In the genomic region with DNA sequence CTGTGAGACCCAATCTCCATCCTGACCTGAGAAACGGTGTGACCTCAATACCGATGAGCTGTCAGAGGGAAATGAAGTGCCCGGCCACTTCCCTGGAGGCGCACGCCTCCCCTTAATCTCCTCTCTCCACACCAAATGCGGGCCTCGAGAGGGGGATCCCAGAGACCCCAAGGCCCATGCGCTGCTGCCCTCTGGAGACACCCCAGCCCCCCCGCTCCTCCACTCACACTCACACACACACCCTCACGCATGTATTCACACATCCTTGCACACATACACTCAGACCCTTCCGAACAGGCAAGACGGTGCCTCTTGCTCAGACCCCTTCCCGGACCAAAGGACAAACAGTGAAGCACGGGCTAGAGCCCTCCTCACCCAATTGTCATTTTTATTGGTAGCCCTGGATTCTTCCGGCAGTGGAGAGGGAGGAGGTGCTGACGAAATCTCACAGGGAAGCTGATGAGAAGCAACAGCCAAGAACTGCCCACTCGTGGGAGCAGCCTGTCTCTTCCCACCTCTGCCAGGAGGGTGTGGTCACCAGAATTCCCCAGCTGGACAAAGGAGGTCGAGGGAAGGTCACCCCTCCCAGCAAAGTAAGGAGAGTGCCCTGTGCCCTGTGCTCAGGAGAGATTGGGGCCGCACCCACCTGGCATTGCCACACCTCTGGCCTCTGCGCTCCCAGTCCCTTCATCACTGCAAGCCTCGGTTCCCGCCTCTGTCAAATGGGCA, we compare ENCODE assay signal across 18 cellular contexts.
DNase-seq lines count a peak whose midpoint lies in the region; ATAC-seq and TF ChIP-seq lines count a peak whose summit lies in the region.
"Had no signal": no experiment of that assay in that cellular context is flagged by ENCODE, and none has a peak within 500 bp of the region (broad histone marks: within the 10 kb centered on the region; RNA-seq: fewer than 3 reads in every experiment).

No MANE protein-coding gene starts in this region.

- TF ChIP-seq CTCF in body of pancreas (IDR thresholded peaks at IDR 0.05) (no peak), heart right ventricle (IDR thresholded peaks at IDR 0.05) (no peak)

- H3K9me3 ChIP-seq in body of pancreas = no peaks in the 10 kb centered on the region
- no peaks in the 10 kb centered on the region for H3K9me3 ChIP-seq in heart right ventricle
- H3K9me3 ChIP-seq: adrenal gland had no signal

- no peak overlapping the region for H3K4me3 ChIP-seq in body of pancreas
- H3K4me3 ChIP-seq in heart right ventricle = no peak overlapping the region
- H3K4me3 ChIP-seq: adrenal gland had no signal

- ATAC-seq in body of pancreas (peak; percentile 18), heart right ventricle (peak; percentile 32 to 86 (median 73)), sciatic nerve (peak; percentile 83), HG03139 (IDR thresholded peaks at IDR 0.05; ENCODE audit: unreplicated experiment) (no peak), GM18502 (IDR thresholded peaks at IDR 0.05; ENCODE audit: poor library complexity, unreplicated experiment) (no peak)
- ATAC-seq: activated T-helper 17 cell treated with anti-CD3 and anti-CD28 coated beads, Interleukin-2, amount 50 U/mL, for 72 hours; T-helper 17 cell had no signal

- no peak overlapping the region for H3K27ac ChIP-seq in body of pancreas
- H3K27ac ChIP-seq in heart right ventricle = peak overlapping the region in 7 of 10 donors; percentile 8 to 59 (median 53)

- H3K36me3 ChIP-seq in body of pancreas (replicated peaks in 1 of 2; ENCODE audit: insufficient read depth in 1 of 2, low read depth in 2 of 2) (no peaks in the 10 kb centered on the region), heart right ventricle (no peaks in the 10 kb centered on the region)
- H3K36me3 ChIP-seq: adrenal gland had no signal

- 53 to 59% methylated on average over 21 to 22 of the region's 22 CpGs for WGBS in body of pancreas, 2 donors
- 68 to 73% methylated on average over 22 of the region's 22 CpGs for WGBS in heart right ventricle, 2 donors

- H3K4me1 ChIP-seq in body of pancreas (no peaks in the 10 kb centered on the region), heart right ventricle (peaks cover 4 to 39% (median 12%) of the 10 kb centered on the region in 9 donors)
- H3K4me1 ChIP-seq: adrenal gland had no signal

- intact Hi-C loops in body of pancreas (cut with DNase I) (no loop called here), heart right ventricle (cut with DNase I) (loop anchor here in 2 of 10 donors (5.0 to 10.0 kb wide), 2 partner anchors 135 to 278 kb away; partner anchors contain the start of gene TNRC6C (in 1 of the 2)), sciatic nerve (cut with DNase I) (no loop called here)

- TF ChIP-seq POLR2A in body of pancreas (IDR thresholded peaks at IDR 0.05) = no peak

- no peaks in the 10 kb centered on the region for H3K27me3 ChIP-seq in body of pancreas
- no peaks in the 10 kb centered on the region for H3K27me3 ChIP-seq in heart right ventricle
- H3K27me3 ChIP-seq: adrenal gland had no signal

- DNase-seq in A172 (ENCODE audit: low spot score) = peak; percentile 21
- no peak for DNase-seq in body of pancreas
- DNase-seq in heart right ventricle = peak; percentile 40 to 56
- no peak for DNase-seq in sciatic nerve (ENCODE audit: low spot score)
- no peak for DNase-seq in Kasumi-1 (lab: John Stamatoyannopoulos, UW)
- no peak for DNase-seq in stimulated activated CD4-positive, alpha-beta T cell treated with anti-CD3 and anti-CD28 coated beads, Interleukin-4, amount 100 ng/mL, for 1 hour
- DNase-seq: activated B cell treated with CpG ODN at 0.5 μM for 24 hours; C1 segment of cervical spinal cord; cerebellar nuclear complex; NCI-H1417; NCI-H526; SIG-M5; stimulated activated CD4-positive, alpha-beta T cell treated with anti-CD3 and anti-CD28 coated beads, Interleukin-4, amount 100 ng/mL, for 24 hours; T-helper 17 cell had no signal

Comparison
In these comparisons a context has a peak if more than half of its experiments do, and no peak if none do; other contexts are left out.
1. DNase-seq: peak in A172 (single experiment) and heart right ventricle (2 of 2); none in body of pancreas (0 of 4), sciatic nerve (single experiment), Kasumi-1 (0 of 2) and stimulated activated CD4-positive, alpha-beta T cell treated with anti-CD3 and anti-CD28 coated beads, Interleukin-4, amount 100 ng/mL, for 1 hour (single experiment).
2. ATAC-seq: peak in body of pancreas (single experiment), heart right ventricle (8 of 8) and sciatic nerve (single experiment); none in HG03139 (single experiment) and GM18502 (single experiment).
3. H3K27ac ChIP-seq: peak in heart right ventricle (7 of 10); none in body of pancreas (0 of 4).